15 cellular contexts compared by ENCODE assay signal in genomic region chr14:60757617-60758016, GRCh38. TPM values are rescaled to one million over a fixed set of nuclear protein-coding genes. Genes with fewer than 3 reads are reported as not detected.
DNase-seq lines count a peak whose midpoint lies in the region; ATAC-seq and TF ChIP-seq lines count a peak whose summit lies in the region.
"Had no signal": no experiment of that assay in that cellular context is flagged by ENCODE, and none has a peak within 500 bp of the region (broad histone marks: within the 10 kb centered on the region; RNA-seq: fewer than 3 reads in every experiment).

No MANE protein-coding gene starts in this region.

- no peak for TF ChIP-seq POLR2A in Peyer's patch (IDR thresholded peaks at IDR 0.05)

- no peak overlapping the region for H2AFZ ChIP-seq in ACC112 (ENCODE audit: low read length, unreplicated experiment)

- H3K4me1 ChIP-seq in ACC112 (ENCODE audit: control insufficient read depth, insufficient read depth, low read length, unreplicated experiment) (peaks cover 49% of the 10 kb centered on the region), Peyer's patch (peaks cover 0 to 3% (median 0%) of the 10 kb centered on the region in 4 donors)

- H3K36me3 ChIP-seq in ACC112 (ENCODE audit: insufficient read depth, low read length): 0 out of 2 replicates have a peak, but pooled peaks cover 6% of the 10 kb centered on the region
- no peaks in the 10 kb centered on the region for H3K36me3 ChIP-seq in Peyer's patch
- H3K36me3 ChIP-seq: SJSA1 had no signal

- H3K9me3 ChIP-seq in Peyer's patch: no peaks in the 10 kb centered on the region
- H3K9me3 ChIP-seq: SJSA1 had no signal

- H3K4me3 ChIP-seq in ACC112 (ENCODE audit: low read depth, low read length) (peak overlapping the region; percentile 49), Peyer's patch (no peak overlapping the region)
- H3K4me3 ChIP-seq: SJSA1 had no signal

- peak overlapping the region; percentile 89 for H3K27ac ChIP-seq in ACC112 (ENCODE audit: low read depth, low read length)
- no peak overlapping the region for H3K27ac ChIP-seq in Peyer's patch
- H3K27ac ChIP-seq: SJSA1 had no signal

- peaks cover 72% of the 10 kb centered on the region for H3K79me2 ChIP-seq in ACC112 (ENCODE audit: control insufficient read depth, insufficient read depth, low read length, unreplicated experiment)

- no peak for ATAC-seq in GM21786 (IDR thresholded peaks at IDR 0.05; ENCODE audit: unreplicated experiment)
- ATAC-seq: natural killer cell treated with Interleukin-12 subunit alpha and Interleukin-12 subunit beta and Interleukin-15 and Interleukin-18, amount 100 ng/mL, for 72 hours; stimulated activated naive CD8-positive, alpha-beta T cell treated with anti-CD3 and anti-CD28 coated beads, Interleukin-15, Interleukin-2, amounts not matched to agents 100 U/mL and 50 U/mL, for 24 hours had no signal

- TF ChIP-seq CTCF in Peyer's patch (IDR thresholded peaks at IDR 0.05): no peak

- DNase-seq in H4 (ENCODE audit: low spot score) (peak; percentile 4), RPMI7951 (ENCODE audit: low read depth) (peak; percentile 45), fibroblast of peridontal ligament (ENCODE audit: extremely low read depth) (peak; percentile 76), GOT3 (lab: John Stamatoyannopoulos, UW) (no peak), Peyer's patch (no peak), activated gamma-delta T cell (lab: John Stamatoyannopoulos, UW) (no peak)
- DNase-seq: activated CD4-positive, alpha-beta T cell treated with anti-CD3 and anti-CD28 coated beads for 1 hour; activated naive CD4-positive, alpha-beta T cell treated with Interleukin-2 at 50 U/mL for 16 hours; CD4-positive, CD25-positive, alpha-beta regulatory T cell; effector CD4-positive, alpha-beta T cell; stimulated activated naive CD8-positive, alpha-beta T cell treated with anti-CD3 and anti-CD28 coated beads, Interleukin-15, Interleukin-2, amounts not matched to agents 100 U/mL and 50 U/mL, for 24 hours had no signal

- no peaks in the 10 kb centered on the region for H3K27me3 ChIP-seq in ACC112 (ENCODE audit: insufficient read depth, low read length)
- no peaks in the 10 kb centered on the region for H3K27me3 ChIP-seq in Peyer's patch
- H3K27me3 ChIP-seq: SJSA1 had no signal

RNA-seq across cellular contexts. Expression of gene MNAT1, which starts 23.1 kb away (rescaled TPM):
- total RNA-seq in H4 (2014; rRNA removed; shearing (Covaris generic)): 65.5 and 76.7 TPM in 2 replicates
- total RNA-seq in RPMI7951 (2014; rRNA removed; shearing (Covaris generic)): 56.9 and 75.5 TPM in 2 replicates
- total RNA-seq in Peyer's patch: 10 to 100 TPM in 3 of 4 donors, 1 to 10 TPM in 1; 7.5 to 66.8 (median 17.2) TPM

RNA-seq across cellular contexts. Expression of gene SIX4, which starts 33.5 kb away (rescaled TPM):
- 8.3 and 12.6 TPM in 2 replicates for total RNA-seq in H4 (2014; rRNA removed; shearing (Covaris generic))
- 4.1 and 4.5 TPM in 2 replicates for total RNA-seq in RPMI7951 (2014; rRNA removed; shearing (Covaris generic))
- total RNA-seq in Peyer's patch: 1 to 10 TPM in 1 of 4 donors, not detected in 3; 2.1 TPM
- total RNA-seq: CD4-positive, CD25-positive, alpha-beta regulatory T cell had no signal

Comparison
In these comparisons a context has a peak if more than half of its experiments do, and no peak if none do; other contexts are left out.
1. DNase-seq: peak in H4 (single experiment), RPMI7951 (single experiment) and fibroblast of peridontal ligament (single experiment); none in GOT3 (single experiment), Peyer's patch (0 of 3) and activated gamma-delta T cell (single experiment).